26 cellular contexts compared by ENCODE assay signal in the genomic region with DNA sequence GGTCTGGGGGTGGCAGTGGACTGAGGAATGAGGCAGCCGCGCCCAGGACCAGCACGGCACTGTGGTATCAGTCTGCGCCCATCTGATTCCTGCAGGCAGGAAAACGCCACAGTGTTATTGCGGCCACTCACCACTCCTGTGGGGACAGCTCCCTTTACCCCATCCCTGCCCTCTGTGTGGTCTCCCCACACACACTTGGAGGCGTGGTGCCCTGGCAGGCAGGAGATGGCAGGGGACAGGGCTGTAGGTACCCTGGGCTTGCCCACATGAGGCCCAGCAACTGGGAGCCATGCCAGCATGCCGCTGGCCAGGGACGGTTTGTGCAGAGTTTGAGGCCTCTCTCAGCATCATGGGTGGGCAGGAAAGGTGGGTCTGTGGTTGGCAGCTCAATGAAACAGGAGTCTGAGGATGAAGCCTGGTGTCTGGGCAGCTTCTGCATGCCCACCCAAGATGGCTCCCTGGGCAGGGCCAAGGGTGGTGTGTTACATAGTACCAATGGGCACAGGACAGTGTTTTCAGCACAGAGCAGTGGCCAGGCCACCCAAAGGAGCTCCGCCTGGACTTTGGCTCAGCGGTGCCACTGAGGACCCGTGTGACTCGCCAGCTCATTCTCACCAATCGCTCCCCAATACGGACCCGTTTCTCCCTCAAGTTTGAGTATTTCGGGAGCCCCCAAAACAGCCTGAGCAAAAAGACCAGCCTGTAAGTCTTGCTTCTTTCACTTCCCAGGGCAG.
"Had no signal": no experiment of that assay in that cellular context is flagged by ENCODE, and none has a peak within 500 bp of the region (broad histone marks: within the 10 kb centered on the region; RNA-seq: fewer than 3 reads in every experiment).

No MANE protein-coding gene starts in this region.

- H3K27me3 Mint-ChIP-seq: activated CD4-positive, alpha-beta memory T cell treated with anti-CD3 and anti-CD28 coated beads for 36 hours; activated naive CD4-positive, alpha-beta T cell treated with anti-CD3 and anti-CD28 coated beads, Interleukin-2, amount 50 U/mL, for 24 hours had no signal

- ATAC-seq: esophagus mucosa, WTC11 had no signal

- H3K4me3 ChIP-seq: body of pancreas, cardiac muscle cell, left ventricle myocardium inferior, prostate gland, SJSA1, thoracic aorta, upper lobe of left lung had no signal

- H3K36me3 ChIP-seq: cardiac muscle cell, left ventricle myocardium inferior, prostate gland, SJSA1, thoracic aorta, upper lobe of left lung had no signal

- H3K9me3 ChIP-seq: body of pancreas, prostate gland, SJSA1, upper lobe of left lung had no signal

- DNase-seq: activated CD4-positive, alpha-beta memory T cell treated with anti-CD3 and anti-CD28 coated beads for 36 hours; activated CD4-positive, alpha-beta T cell treated with anti-CD3 and anti-CD28 coated beads for 48 hours; activated gamma-delta T cell treated with Interleukin-2 at 50 U/mL for 16 hours; activated T-cell treated with anti-CD3 and anti-CD28 coated beads for 4 hours; anterior cingulate cortex; body of pancreas; effector CD4-positive, alpha-beta T cell; foreskin melanocyte; kidney glomerular epithelial cell; left ventricle myocardium inferior; nephron progenitor cell; right cardiac atrium; small intestine; stimulated activated CD4-positive, alpha-beta T cell treated with anti-CD3 and anti-CD28 coated beads, Interleukin-15, amount 100 ng/mL, for 24 hours; stimulated activated CD4-positive, alpha-beta T cell treated with anti-CD3 and anti-CD28 coated beads, Interleukin-2, amount 100 ng/mL, for 48 hours; stimulated activated CD8-positive, alpha-beta memory T cell treated with anti-CD3 and anti-CD28 coated beads, Interleukin-4, amount 100 ng/mL, for 48 hours; stimulated activated naive CD4-positive, alpha-beta T cell; T-helper 9 cell had no signal

- H3K4me1 ChIP-seq: body of pancreas, left ventricle myocardium inferior, prostate gland, SJSA1 had no signal

- H3K4me1 Mint-ChIP-seq: activated naive CD4-positive, alpha-beta T cell treated with anti-CD3 and anti-CD28 coated beads, Interleukin-2, amount 50 U/mL, for 24 hours; WTC11 had no signal

- H3K4me3 Mint-ChIP-seq: activated CD4-positive, alpha-beta memory T cell treated with anti-CD3 and anti-CD28 coated beads for 36 hours; activated naive CD4-positive, alpha-beta T cell treated with anti-CD3 and anti-CD28 coated beads, Interleukin-2, amount 50 U/mL, for 24 hours; nephron progenitor cell; WTC11 had no signal

- H3K27me3 ChIP-seq: body of pancreas, cardiac muscle cell, SJSA1, upper lobe of left lung had no signal

- H3K27ac Mint-ChIP-seq: activated CD4-positive, alpha-beta memory T cell treated with anti-CD3 and anti-CD28 coated beads for 36 hours; activated naive CD4-positive, alpha-beta T cell treated with anti-CD3 and anti-CD28 coated beads, Interleukin-2, amount 50 U/mL, for 24 hours; nephron progenitor cell; WTC11 had no signal

- H3K27ac ChIP-seq: body of pancreas, cardiac muscle cell, left ventricle myocardium inferior, prostate gland, SJSA1, thoracic aorta had no signal
